Comparison of ENCODE assay signal across 1 cellular context in the genomic region with DNA sequence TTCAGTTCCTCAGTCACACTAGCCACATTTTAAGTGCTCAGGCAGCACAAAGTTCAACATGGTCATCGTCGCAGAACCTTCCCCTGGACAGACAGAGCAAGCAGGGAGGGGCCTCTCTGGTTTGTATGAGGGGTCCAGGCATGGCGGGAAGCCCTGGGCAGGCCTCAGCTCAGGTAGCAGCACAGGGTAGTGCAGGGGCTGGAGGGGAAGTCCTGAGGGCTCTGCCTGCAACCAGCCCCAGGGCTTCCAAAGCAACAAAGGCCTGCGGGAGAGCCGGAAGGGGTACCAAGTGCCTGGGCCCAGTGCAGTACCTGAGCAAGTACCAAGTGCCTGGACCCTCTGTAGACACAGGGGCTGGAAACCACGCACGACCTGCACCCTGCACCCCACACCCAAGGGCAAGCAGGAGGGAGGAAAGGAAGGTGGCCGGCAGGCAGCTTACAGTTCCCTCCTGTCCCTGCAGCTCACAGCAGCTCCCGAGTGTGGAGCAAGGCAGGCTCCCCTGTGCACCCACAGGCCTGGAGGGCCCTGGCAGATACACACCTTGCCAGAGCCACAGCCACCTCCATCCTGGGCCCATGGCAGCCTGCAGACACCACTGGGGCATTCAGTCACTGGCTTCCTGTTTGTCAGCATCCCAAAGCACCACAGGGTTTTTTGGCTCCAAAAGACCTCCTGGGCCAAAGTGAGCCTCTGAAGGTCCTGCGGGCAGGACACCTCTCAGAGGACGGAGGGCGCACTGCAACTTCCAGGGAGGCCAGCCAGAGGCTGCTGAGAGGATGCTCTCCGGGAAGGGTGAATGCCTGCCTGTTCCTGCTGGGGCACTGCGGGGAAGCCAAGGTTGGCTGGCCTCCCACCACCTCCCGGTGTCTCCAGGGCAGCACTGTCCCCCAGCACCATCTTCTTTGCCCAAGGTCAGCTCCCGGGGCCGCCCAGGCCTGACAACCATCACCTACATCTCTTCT.
TF ChIP-seq lines count a peak whose summit lies in the region.

No MANE protein-coding gene starts in this region.

TF ChIP-seq in HepG2, 621 proteins besides CTCF, POLR2A, EP300 and RAD21:
- no peak for TF ChIP-seq DR1 (CRISPR knock-in tag; IDR thresholded peaks at IDR 0.05)
- no peak for TF ChIP-seq HDAC6 (IDR thresholded peaks at IDR 0.05; ENCODE audit: low read depth, low read length)
- TF ChIP-seq ZNF841 (CRISPR knock-in tag; IDR thresholded peaks at IDR 0.05; ENCODE audit: borderline replicate concordance): no peak
- no peak for TF ChIP-seq ZKSCAN1 (IDR thresholded peaks at IDR 0.05; ENCODE audit: low read length)
- no peak for TF ChIP-seq ZNF235 (CRISPR knock-in tag; IDR thresholded peaks at IDR 0.05; ENCODE audit: borderline replicate concordance)
- TF ChIP-seq, protein P1, sequence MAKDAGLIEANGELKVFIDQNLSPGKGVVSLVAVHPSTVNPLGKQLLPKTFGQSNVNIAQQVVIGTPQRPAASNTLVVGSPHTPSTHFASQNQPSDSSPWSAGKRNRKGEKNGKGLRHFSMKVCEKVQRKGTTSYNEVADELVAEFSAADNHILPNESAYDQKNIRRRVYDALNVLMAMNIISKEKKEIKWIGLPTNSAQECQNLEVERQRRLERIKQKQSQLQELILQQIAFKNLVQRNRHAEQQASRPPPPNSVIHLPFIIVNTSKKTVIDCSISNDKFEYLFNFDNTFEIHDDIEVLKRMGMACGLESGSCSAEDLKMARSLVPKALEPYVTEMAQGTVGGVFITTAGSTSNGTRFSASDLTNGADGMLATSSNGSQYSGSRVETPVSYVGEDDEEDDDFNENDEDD (CRISPR knock-in tag; IDR thresholded peaks at IDR 0.05; ENCODE audit: borderline replicate concordance): no peak
- TF ChIP-seq, protein P2, sequence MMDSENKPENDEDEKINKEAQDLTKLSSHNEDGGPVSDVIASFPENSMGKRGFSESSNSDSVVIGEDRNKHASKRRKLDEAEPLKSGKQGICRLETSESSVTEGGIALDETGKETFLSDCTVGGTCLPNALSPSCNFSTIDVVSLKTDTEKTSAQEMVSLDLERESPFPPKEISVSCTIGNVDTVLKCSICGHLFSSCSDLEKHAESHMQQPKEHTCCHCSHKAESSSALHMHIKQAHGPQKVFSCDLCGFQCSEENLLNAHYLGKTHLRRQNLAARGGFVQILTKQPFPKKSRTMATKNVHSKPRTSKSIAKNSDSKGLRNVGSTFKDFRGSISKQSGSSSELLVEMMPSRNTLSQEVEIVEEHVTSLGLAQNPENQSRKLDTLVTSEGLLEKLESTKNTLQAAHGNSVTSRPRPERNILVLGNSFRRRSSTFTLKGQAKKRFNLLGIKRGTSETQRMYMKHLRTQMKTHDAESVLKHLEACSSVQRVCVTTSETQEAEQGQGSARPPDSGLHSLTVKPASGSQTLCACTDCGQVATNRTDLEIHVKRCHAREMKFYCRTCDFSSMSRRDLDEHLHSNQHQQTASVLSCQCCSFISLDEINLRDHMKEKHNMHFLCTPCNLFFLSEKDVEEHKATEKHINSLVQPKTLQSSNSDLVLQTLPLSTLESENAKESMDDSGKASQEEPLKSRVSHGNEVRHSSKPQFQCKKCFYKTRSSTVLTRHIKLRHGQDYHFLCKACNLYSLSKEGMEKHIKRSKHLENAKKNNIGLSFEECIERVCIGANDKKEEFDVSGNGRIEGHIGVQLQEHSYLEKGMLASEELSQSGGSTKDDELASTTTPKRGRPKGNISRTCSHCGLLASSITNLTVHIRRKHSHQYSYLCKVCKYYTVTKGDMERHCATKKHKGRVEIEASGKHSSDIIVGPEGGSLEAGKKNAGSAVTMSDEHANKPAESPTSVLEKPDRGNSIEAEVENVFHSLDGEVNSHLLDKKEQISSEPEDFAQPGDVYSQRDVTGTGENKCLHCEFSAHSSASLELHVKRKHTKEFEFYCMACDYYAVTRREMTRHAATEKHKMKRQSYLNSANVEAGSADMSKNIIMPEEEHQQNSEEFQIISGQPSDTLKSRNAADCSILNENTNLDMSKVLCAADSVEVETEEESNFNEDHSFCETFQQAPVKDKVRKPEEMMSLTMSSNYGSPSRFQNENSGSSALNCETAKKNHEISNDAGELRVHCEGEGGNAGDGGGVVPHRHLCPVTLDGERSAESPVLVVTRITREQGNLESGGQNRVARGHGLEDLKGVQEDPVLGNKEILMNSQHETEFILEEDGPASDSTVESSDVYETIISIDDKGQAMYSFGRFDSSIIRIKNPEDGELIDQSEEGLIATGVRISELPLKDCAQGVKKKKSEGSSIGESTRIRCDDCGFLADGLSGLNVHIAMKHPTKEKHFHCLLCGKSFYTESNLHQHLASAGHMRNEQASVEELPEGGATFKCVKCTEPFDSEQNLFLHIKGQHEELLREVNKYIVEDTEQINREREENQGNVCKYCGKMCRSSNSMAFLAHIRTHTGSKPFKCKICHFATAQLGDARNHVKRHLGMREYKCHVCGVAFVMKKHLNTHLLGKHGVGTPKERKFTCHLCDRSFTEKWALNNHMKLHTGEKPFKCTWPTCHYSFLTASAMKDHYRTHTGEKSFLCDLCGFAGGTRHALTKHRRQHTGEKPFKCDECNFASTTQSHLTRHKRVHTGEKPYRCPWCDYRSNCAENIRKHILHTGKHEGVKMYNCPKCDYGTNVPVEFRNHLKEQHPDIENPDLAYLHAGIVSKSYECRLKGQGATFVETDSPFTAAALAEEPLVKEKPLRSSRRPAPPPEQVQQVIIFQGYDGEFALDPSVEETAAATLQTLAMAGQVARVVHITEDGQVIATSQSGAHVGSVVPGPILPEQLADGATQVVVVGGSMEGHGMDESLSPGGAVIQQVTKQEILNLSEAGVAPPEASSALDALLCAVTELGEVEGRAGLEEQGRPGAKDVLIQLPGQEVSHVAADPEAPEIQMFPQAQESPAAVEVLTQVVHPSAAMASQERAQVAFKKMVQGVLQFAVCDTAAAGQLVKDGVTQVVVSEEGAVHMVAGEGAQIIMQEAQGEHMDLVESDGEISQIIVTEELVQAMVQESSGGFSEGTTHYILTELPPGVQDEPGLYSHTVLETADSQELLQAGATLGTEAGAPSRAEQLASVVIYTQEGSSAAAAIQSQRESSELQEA (CRISPR knock-in tag; IDR thresholded peaks at IDR 0.05; ENCODE audit: not compliant biosample characterization): no peak
- TF ChIP-seq, protein P3, sequence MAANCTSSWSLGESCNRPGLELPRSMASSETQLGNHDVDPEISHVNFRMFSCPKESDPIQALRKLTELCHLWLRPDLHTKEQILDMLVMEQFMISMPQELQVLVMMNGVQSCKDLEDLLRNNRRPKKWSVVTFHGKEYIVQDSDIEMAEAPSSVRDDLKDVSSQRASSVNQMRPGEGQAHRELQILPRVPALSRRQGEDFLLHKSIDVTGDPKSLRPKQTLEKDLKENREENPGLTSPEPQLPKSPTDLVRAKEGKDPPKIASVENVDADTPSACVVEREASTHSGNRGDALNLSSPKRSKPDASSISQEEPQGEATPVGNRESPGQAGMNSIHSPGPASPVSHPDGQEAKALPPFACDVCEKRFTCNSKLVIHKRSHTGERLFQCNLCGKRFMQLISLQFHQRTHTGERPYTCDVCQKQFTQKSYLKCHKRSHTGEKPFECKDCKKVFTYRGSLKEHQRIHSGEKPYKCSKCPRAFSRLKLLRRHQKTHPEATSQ (CRISPR knock-in tag; IDR thresholded peaks at IDR 0.05; ENCODE audit: borderline replicate concordance): no peak
- TF ChIP-seq, protein P4, sequence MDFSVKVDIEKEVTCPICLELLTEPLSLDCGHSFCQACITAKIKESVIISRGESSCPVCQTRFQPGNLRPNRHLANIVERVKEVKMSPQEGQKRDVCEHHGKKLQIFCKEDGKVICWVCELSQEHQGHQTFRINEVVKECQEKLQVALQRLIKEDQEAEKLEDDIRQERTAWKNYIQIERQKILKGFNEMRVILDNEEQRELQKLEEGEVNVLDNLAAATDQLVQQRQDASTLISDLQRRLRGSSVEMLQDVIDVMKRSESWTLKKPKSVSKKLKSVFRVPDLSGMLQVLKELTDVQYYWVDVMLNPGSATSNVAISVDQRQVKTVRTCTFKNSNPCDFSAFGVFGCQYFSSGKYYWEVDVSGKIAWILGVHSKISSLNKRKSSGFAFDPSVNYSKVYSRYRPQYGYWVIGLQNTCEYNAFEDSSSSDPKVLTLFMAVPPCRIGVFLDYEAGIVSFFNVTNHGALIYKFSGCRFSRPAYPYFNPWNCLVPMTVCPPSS (IDR thresholded peaks at IDR 0.05): no peak
- no peak for TF ChIP-seq MAFG (CRISPR knock-in tag; IDR thresholded peaks at IDR 0.05)
- TF ChIP-seq, protein P5, sequence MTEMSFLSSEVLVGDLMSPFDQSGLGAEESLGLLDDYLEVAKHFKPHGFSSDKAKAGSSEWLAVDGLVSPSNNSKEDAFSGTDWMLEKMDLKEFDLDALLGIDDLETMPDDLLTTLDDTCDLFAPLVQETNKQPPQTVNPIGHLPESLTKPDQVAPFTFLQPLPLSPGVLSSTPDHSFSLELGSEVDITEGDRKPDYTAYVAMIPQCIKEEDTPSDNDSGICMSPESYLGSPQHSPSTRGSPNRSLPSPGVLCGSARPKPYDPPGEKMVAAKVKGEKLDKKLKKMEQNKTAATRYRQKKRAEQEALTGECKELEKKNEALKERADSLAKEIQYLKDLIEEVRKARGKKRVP (CRISPR knock-in tag; IDR thresholded peaks at IDR 0.05): no peak
- no peak for TF ChIP-seq CBX5 (CRISPR knock-in tag; IDR thresholded peaks at IDR 0.05; ENCODE audit: borderline replicate concordance)
- TF ChIP-seq KDM1A (CRISPR knock-in tag; IDR thresholded peaks at IDR 0.05): no peak
- TF ChIP-seq, protein P6, sequence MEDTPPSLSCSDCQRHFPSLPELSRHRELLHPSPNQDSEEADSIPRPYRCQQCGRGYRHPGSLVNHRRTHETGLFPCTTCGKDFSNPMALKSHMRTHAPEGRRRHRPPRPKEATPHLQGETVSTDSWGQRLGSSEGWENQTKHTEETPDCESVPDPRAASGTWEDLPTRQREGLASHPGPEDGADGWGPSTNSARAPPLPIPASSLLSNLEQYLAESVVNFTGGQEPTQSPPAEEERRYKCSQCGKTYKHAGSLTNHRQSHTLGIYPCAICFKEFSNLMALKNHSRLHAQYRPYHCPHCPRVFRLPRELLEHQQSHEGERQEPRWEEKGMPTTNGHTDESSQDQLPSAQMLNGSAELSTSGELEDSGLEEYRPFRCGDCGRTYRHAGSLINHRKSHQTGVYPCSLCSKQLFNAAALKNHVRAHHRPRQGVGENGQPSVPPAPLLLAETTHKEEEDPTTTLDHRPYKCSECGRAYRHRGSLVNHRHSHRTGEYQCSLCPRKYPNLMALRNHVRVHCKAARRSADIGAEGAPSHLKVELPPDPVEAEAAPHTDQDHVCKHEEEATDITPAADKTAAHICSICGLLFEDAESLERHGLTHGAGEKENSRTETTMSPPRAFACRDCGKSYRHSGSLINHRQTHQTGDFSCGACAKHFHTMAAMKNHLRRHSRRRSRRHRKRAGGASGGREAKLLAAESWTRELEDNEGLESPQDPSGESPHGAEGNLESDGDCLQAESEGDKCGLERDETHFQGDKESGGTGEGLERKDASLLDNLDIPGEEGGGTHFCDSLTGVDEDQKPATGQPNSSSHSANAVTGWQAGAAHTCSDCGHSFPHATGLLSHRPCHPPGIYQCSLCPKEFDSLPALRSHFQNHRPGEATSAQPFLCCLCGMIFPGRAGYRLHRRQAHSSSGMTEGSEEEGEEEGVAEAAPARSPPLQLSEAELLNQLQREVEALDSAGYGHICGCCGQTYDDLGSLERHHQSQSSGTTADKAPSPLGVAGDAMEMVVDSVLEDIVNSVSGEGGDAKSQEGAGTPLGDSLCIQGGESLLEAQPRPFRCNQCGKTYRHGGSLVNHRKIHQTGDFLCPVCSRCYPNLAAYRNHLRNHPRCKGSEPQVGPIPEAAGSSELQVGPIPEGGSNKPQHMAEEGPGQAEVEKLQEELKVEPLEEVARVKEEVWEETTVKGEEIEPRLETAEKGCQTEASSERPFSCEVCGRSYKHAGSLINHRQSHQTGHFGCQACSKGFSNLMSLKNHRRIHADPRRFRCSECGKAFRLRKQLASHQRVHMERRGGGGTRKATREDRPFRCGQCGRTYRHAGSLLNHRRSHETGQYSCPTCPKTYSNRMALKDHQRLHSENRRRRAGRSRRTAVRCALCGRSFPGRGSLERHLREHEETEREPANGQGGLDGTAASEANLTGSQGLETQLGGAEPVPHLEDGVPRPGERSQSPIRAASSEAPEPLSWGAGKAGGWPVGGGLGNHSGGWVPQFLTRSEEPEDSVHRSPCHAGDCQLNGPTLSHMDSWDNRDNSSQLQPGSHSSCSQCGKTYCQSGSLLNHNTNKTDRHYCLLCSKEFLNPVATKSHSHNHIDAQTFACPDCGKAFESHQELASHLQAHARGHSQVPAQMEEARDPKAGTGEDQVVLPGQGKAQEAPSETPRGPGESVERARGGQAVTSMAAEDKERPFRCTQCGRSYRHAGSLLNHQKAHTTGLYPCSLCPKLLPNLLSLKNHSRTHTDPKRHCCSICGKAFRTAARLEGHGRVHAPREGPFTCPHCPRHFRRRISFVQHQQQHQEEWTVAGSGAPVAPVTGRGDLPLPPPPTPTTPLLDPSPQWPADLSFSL (CRISPR knock-in tag; IDR thresholded peaks at IDR 0.05): no peak
- TF ChIP-seq ZNF7 (CRISPR knock-in tag; IDR thresholded peaks at IDR 0.05): no peak
- no peak for TF ChIP-seq RARA (CRISPR knock-in tag; IDR thresholded peaks at IDR 0.05)
- TF ChIP-seq ZC3H13 (CRISPR knock-in tag; IDR thresholded peaks at IDR 0.05): no peak
- TF ChIP-seq SALL2 (CRISPR knock-in tag; IDR thresholded peaks at IDR 0.05): no peak
- TF ChIP-seq, protein P7, sequence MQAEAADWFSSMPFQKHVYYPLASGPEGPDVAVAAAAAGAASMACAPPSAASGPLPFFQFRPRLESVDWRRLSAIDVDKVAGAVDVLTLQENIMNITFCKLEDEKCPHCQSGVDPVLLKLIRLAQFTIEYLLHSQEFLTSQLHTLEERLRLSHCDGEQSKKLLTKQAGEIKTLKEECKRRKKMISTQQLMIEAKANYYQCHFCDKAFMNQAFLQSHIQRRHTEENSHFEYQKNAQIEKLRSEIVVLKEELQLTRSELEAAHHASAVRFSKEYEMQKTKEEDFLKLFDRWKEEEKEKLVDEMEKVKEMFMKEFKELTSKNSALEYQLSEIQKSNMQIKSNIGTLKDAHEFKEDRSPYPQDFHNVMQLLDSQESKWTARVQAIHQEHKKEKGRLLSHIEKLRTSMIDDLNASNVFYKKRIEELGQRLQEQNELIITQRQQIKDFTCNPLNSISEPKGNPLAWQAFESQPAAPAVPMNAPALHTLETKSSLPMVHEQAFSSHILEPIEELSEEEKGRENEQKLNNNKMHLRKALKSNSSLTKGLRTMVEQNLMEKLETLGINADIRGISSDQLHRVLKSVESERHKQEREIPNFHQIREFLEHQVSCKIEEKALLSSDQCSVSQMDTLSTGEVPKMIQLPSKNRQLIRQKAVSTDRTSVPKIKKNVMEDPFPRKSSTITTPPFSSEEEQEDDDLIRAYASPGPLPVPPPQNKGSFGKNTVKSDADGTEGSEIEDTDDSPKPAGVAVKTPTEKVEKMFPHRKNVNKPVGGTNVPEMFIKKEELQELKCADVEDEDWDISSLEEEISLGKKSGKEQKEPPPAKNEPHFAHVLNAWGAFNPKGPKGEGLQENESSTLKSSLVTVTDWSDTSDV (CRISPR knock-in tag; IDR thresholded peaks at IDR 0.05): no peak
